Comparison of ENCODE assay signal across 8 cellular contexts in genomic region chr20:297098-297924, GRCh38. TPM values are rescaled to one million over a fixed set of nuclear protein-coding genes. Genes with fewer than 3 reads are reported as not detected.
A peak's percentile ranks its signal among the peaks of the same experiment; 100 is the strongest.
DNase-seq lines count a peak whose midpoint lies in the region; ATAC-seq and TF ChIP-seq lines count a peak whose summit lies in the region.

A gene with protein sequence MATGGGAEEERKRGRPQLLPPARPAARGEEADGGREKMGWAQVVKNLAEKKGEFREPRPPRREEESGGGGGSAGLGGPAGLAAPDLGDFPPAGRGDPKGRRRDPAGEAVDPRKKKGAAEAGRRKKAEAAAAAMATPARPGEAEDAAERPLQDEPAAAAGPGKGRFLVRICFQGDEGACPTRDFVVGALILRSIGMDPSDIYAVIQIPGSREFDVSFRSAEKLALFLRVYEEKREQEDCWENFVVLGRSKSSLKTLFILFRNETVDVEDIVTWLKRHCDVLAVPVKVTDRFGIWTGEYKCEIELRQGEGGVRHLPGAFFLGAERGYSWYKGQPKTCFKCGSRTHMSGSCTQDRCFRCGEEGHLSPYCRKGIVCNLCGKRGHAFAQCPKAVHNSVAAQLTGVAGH (plus strand): TSS chr20:297570. CDS start chr20:297587, 17 bp downstream.

- WGBS in hepatocyte (ENCODE audit: low lambda C conversion rate, missing lambda C conversion rate): 1% methylated on average over 81 of the region's 99 CpGs

- H2AFZ ChIP-seq in hepatocyte: peak within 1 kb of the TSS; percentile 73

- H3K27me3 ChIP-seq in hepatocyte: no peaks in the 10 kb centered on the region

- peak within 1 kb of the TSS; percentile 98 for H3K4me2 ChIP-seq in hepatocyte

- TF ChIP-seq CTCF in astrocyte of the cerebellum (IDR thresholded peaks at IDR 0.05; ENCODE audit: low read depth, low read length, missing control alignments) (peak; percentile 11), hepatocyte (IDR thresholded peaks at IDR 0.05; ENCODE audit: poor library complexity) (peak; percentile 4), retinal pigment epithelial cell (conservative IDR thresholded peaks at IDR 0.05; ENCODE audit: low read depth, low read length) (peak; percentile 4)

- H3K4me3 ChIP-seq in astrocyte of the cerebellum (ENCODE audit: low read depth, low read length) (peak within 1 kb of the TSS; percentile 96), hepatocyte (peak within 1 kb of the TSS; percentile 92), retinal pigment epithelial cell (ENCODE audit: low read length) (peak within 1 kb of the TSS; percentile 95)

- DNase-seq in SKM-1 treated with dmso at 0.1 percent for 144 hours (lab: John Stamatoyannopoulos, UW; ENCODE audit: unreplicated experiment) (peak; percentile 62), SKM-1 (lab: John Stamatoyannopoulos, UW; ENCODE audit: unreplicated experiment) (no peak), NCI-H1930 (lab: John Stamatoyannopoulos, UW) (peak; percentile 91 to 94), T1000 (lab: John Stamatoyannopoulos, UW) (peak; percentile 59), astrocyte of the cerebellum (ENCODE audit: low read depth) (peak; percentile 89), hepatocyte (ENCODE audit: low spot score) (peak; percentile 94), retinal pigment epithelial cell (ENCODE audit: low read depth) (peak; percentile 71)

- no peaks in the 10 kb centered on the region for H3K36me3 ChIP-seq in hepatocyte (replicated peaks; ENCODE audit: insufficient read depth, low read depth)

- H3K9me3 ChIP-seq in hepatocyte (ENCODE audit: low read depth): no peaks in the 10 kb centered on the region

- peaks cover 27% of the 10 kb centered on the region for H4K20me1 ChIP-seq in hepatocyte (ENCODE audit: insufficient read depth, poor library complexity, severe bottlenecking)

- peaks cover 40% of the 10 kb centered on the region for H3K4me1 ChIP-seq in hepatocyte (ENCODE audit: insufficient read depth)

- peak within 1 kb of the TSS; percentile 100 for H3K27ac ChIP-seq in hepatocyte

- in situ Hi-C loops in astrocyte of the cerebellum (cut with HindIII; ENCODE audit: low sequenced_read_pairs): no loop called here

- H3K9me2 ChIP-seq in hepatocyte (replicated peaks; ENCODE audit: insufficient read depth): no peaks in the 10 kb centered on the region

- ATAC-seq in HG02970 (IDR thresholded peaks at IDR 0.05; ENCODE audit: low FRiP score, unreplicated experiment): peak; percentile 83

- H3K79me2 ChIP-seq in hepatocyte: peaks cover 61% of the 10 kb centered on the region

RNA-seq across cellular contexts. Expression of the gene that starts here (rescaled TPM):
- 27.4 and 30.0 TPM in 2 replicates for total RNA-seq in hepatocyte
- 22.8 and 29.0 TPM in 2 replicates for polyA plus RNA-seq in hepatocyte
